14 cellular contexts compared by ENCODE assay signal in genomic region chr6:1635305-1636010, GRCh38. TPM values are rescaled to one million over a fixed set of nuclear protein-coding genes. Genes with fewer than 3 reads are reported as not detected.
DNase-seq lines count a peak whose midpoint lies in the region; ATAC-seq, FAIRE-seq and TF ChIP-seq lines count a peak whose summit lies in the region.
"Had no signal": no experiment of that assay in that cellular context is flagged by ENCODE, and none has a peak within 500 bp of the region (broad histone marks: within the 10 kb centered on the region; RNA-seq: fewer than 3 reads in every experiment).

No MANE protein-coding gene starts in this region.

- H2BK20ac ChIP-seq in IMR-90 (ENCODE audit: low read depth, low read length): no peak overlapping the region

- DNase-seq in IMR-90 (no peak), dermis blood vessel endothelial cell (peak; percentile 75), HepG2 (ENCODE audit: low spot score) (no peak), sciatic nerve (ENCODE audit: low spot score) (no peak), SIG-M5 (lab: John Stamatoyannopoulos, UW) (no peak)
- DNase-seq in activated effector memory CD4-positive, alpha-beta T cell treated with Interleukin-2 at 50 U/mL for 16 hours: no peak
- DNase-seq: ACHN; CD8-positive, alpha-beta memory T cell; GF-D8; NCI-H1092 treated with DMSO at 0.1 percent for 48 hours; NCI-H1694 had no signal

- in situ Hi-C loops in IMR-90 (cut with MboI; ENCODE audit: low sequenced_read_pairs) (no loop called here), HepG2 (cut with HindIII; ENCODE audit: extremely low pct_ligation_motif_present, low pct_unique_long_range_greater_than_20kb) (no loop called here)

- H4K20me1 ChIP-seq in IMR-90 (ENCODE audit: insufficient read depth, low read length): no peaks in the 10 kb centered on the region
- H4K20me1 ChIP-seq in HepG2 (ENCODE audit: insufficient read depth, low read length): no peaks in the 10 kb centered on the region; the same call in 1 of the 2 replicates

- no TSS peak for BruUV-seq in IMR-90 (replicated peaks; lab: Mats Ljungman, UMichigan)
- no TSS peak for BruUV-seq in HepG2 (replicated peaks; lab: Mats Ljungman, UMichigan)

- dilution Hi-C loops in IMR-90 (cut with HindIII; ENCODE audit: low sequenced_read_pairs, unreplicated experiment): no loop called here

- H3K18ac ChIP-seq in IMR-90 (ENCODE audit: low read depth, low read length): no peak overlapping the region

- H3K14ac ChIP-seq in IMR-90 (replicated peaks; ENCODE audit: low read depth, low read length): no peak overlapping the region

- no peak overlapping the region for H2BK5ac ChIP-seq in IMR-90 (ENCODE audit: low read depth, low read length, poor library complexity, severe bottlenecking)

- H4K5ac ChIP-seq in IMR-90 (ENCODE audit: low read depth, low read length): no peak overlapping the region

- intact Hi-C loops in IMR-90 (cut with micrococcal nuclease): no loop called here
- intact Hi-C loops in HepG2 (cut with micrococcal nuclease; ENCODE audit: unreplicated experiment): no loop called here
- intact Hi-C loops in sciatic nerve (cut with DNase I): no loop called here

- H3K56ac ChIP-seq in IMR-90 (ENCODE audit: extremely low read depth, insufficient read depth, low read length): no peak overlapping the region

- H3K9ac ChIP-seq in IMR-90 (ENCODE audit: low read depth, low read length) (no peak overlapping the region), HepG2 (ENCODE audit: insufficient read depth, low read depth, low read length) (no peak overlapping the region)
- H3K9ac ChIP-seq: KMS-11 had no signal

- peak overlapping the region; percentile 22; the same call in 1 of the 2 replicates for H3K4ac ChIP-seq in IMR-90 (ENCODE audit: low read depth, low read length)

- H3K36me3 ChIP-seq in IMR-90 (ENCODE audit: control insufficient read depth, insufficient read depth, low read length) (no peaks in the 10 kb centered on the region), HepG2 (replicated peaks in 1 of 2; ENCODE audit: control insufficient read depth in 1 of 2, insufficient read depth in 2 of 2, low read length in 2 of 2) (peaks cover 3 to 37% of the 10 kb centered on the region in 2 experiments; a peak in 4 of 5 replicates)

- H3K9me1 ChIP-seq in IMR-90 (ENCODE audit: insufficient read depth, low read length): no peaks in the 10 kb centered on the region; the same call in 1 of the 2 replicates

- H3K9me3 ChIP-seq in IMR-90 (ENCODE audit: control insufficient read depth, insufficient read depth, low read length) (no peaks in the 10 kb centered on the region), HepG2 (ENCODE audit: low read length) (no peaks in the 10 kb centered on the region)

- no peak overlapping the region for H4K91ac ChIP-seq in IMR-90 (ENCODE audit: insufficient read depth, low read depth, low read length)

- TF ChIP-seq POLR2A in IMR-90 (IDR thresholded peaks at IDR 0.05; ENCODE audit: low read depth, low read length) (no peak), HepG2 (IDR thresholded peaks at IDR 0.05; ENCODE audit: insufficient read depth in 1 of 2, low read depth in 2 of 2, low read length in 2 of 2) (no peak)

- H2BK120ac ChIP-seq in IMR-90 (ENCODE audit: low read depth, low read length): no peak overlapping the region

- 55% methylated on average over 15 of the region's 23 CpGs; no CpG with 5 or more reads in 1 of the 2 experiments for WGBS in IMR-90 (ENCODE audit: extremely low coverage in 2 of 2, insufficient read length in 1 of 2), 2 experiments
- 93% methylated on average over 23 of the region's 23 CpGs for WGBS in HepG2 (ENCODE audit: low lambda C conversion rate)

- peak overlapping the region in 1 of 2 experiments; percentile 2; a peak in 1 of 4 replicates for H4K8ac ChIP-seq in IMR-90 (ENCODE audit: low read depth in 2 of 2, low read length in 2 of 2)

- no peak overlapping the region for H2AK5ac ChIP-seq in IMR-90 (ENCODE audit: low read depth, low read length)

- CTCF ChIA-PET in IMR-90 (lab: Yijun Ruan, JAX) (interaction anchor here (0.7 to 1.1 kb wide), 2 partner anchors 9 to 16 kb away, joined by 3 read pairs; no protein-coding TSS in a partner anchor), HepG2 (lab: Yijun Ruan, JAX; ENCODE audit: low intra/inter-chr PET ratio, low total read pairs) (no interaction called here)

- FAIRE-seq in HepG2 (lab: Jason Lieb, UNC): no peak

- TF ChIP-seq CTCF in IMR-90 (conservative IDR thresholded peaks at IDR 0.05; ENCODE audit: low read depth, low read length): no peak
- TF ChIP-seq CTCF in HepG2 (CRISPR knock-in tag; IDR thresholded peaks at IDR 0.05): no peak

- no peak overlapping the region for H2AFZ ChIP-seq in IMR-90 (replicated peaks; ENCODE audit: low read length, poor library complexity)
- no peak overlapping the region for H2AFZ ChIP-seq in HepG2 (ENCODE audit: low read length)
- H2AFZ ChIP-seq: GM23338 had no signal

- H3K23ac ChIP-seq in IMR-90 (ENCODE audit: low read depth, low read length): no peak overlapping the region

- no peak for ATAC-seq in IMR-90 (ENCODE audit: low read depth)
- no peak for ATAC-seq in HepG2
- peak; percentile 18 for ATAC-seq in sciatic nerve
- no peak for ATAC-seq in GM21515 (IDR thresholded peaks at IDR 0.05; ENCODE audit: unreplicated experiment)
- ATAC-seq: GM23338 had no signal

- H3K79me1 ChIP-seq in IMR-90 (ENCODE audit: low read depth in 1 of 2, low read length in 2 of 2): no peaks in the 10 kb centered on the region

- H3K4me3 ChIP-seq in IMR-90 (ENCODE audit: insufficient read depth, low read depth, low read length) (no peak overlapping the region), HepG2 (replicated peaks in 1 of 3; ENCODE audit: insufficient read depth in 1 of 3, low read depth in 2 of 3, low read length in 3 of 3) (no peak overlapping the region)
- H3K4me3 ChIP-seq: GM23338 had no signal

- POLR2A ChIA-PET in IMR-90 (lab: Charles Lee; ENCODE audit: unreplicated experiment) (no interaction called here), HepG2 (lab: Yijun Ruan, JAX) (no interaction called here)

- H3K4me1 ChIP-seq in IMR-90 (ENCODE audit: control insufficient read depth, insufficient read depth, low read length) (peaks cover 15% of the 10 kb centered on the region), HepG2 (ENCODE audit: insufficient read depth, low read length) (no peaks in the 10 kb centered on the region)

- H3K27me3 ChIP-seq in IMR-90 (ENCODE audit: control insufficient read depth, insufficient read depth, low read length) (no peaks in the 10 kb centered on the region), HepG2 (ENCODE audit: control insufficient read depth in 1 of 2, insufficient read depth in 2 of 2, low read length in 2 of 2) (no peaks in the 10 kb centered on the region)

- no peak for TF ChIP-seq EP300 in HepG2 (IDR thresholded peaks at IDR 0.05; ENCODE audit: low read depth in 2 of 2, low read length in 2 of 2)
- TF ChIP-seq EP300 in HepG2 (CRISPR knock-in tag; IDR thresholded peaks at IDR 0.05; ENCODE audit: borderline replicate concordance): no peak

- TF ChIP-seq RAD21 in IMR-90 (IDR thresholded peaks at IDR 0.05; ENCODE audit: low read length) (no peak), HepG2 (CRISPR knock-in tag; IDR thresholded peaks at IDR 0.05) (no peak)

- no peak overlapping the region for H3K4me2 ChIP-seq in IMR-90 (ENCODE audit: low read depth, low read length)
- H3K4me2 ChIP-seq in HepG2 (ENCODE audit: low read depth, low read length): no peak overlapping the region
- H3K4me2 ChIP-seq: GM23338, KMS-11 had no signal

- no peaks in the 10 kb centered on the region for H3K79me2 ChIP-seq in HepG2 (ENCODE audit: insufficient read depth, low read length)

- H2BK15ac ChIP-seq in IMR-90 (ENCODE audit: low read depth, low read length): no peak overlapping the region

- H2AK9ac ChIP-seq in IMR-90 (replicated peaks; ENCODE audit: low read depth, low read length, poor library complexity): no peak overlapping the region

- H3K27ac ChIP-seq in IMR-90 (ENCODE audit: insufficient read depth, low read length) (no peak overlapping the region), HepG2 (ENCODE audit: extremely low read length, insufficient read depth, low read length) (no peak overlapping the region)
- H3K27ac ChIP-seq: KMS-11 had no signal

TF ChIP-seq in IMR-90, 13 proteins besides CTCF, POLR2A, EP300 and RAD21 (continues in another document):
- TF ChIP-seq RFX5 (IDR thresholded peaks at IDR 0.05; ENCODE audit: low read depth, low read length) (no peak), MAZ (IDR thresholded peaks at IDR 0.05; ENCODE audit: borderline replicate concordance, low read depth, low read length) (no peak)

TF ChIP-seq in HepG2, 621 proteins besides CTCF, POLR2A, EP300 and RAD21:
- TF ChIP-seq ZNF652 (CRISPR knock-in tag; IDR thresholded peaks at IDR 0.05; ENCODE audit: borderline replicate concordance, low read depth): peak; percentile 69; the same call in 1 of the 2 replicates
- TF ChIP-seq TOE1 (CRISPR knock-in tag; IDR thresholded peaks at IDR 0.05): no peak
TF ChIP-seq in HepG2: peak in this region for 1.

RNA-seq across cellular contexts. Expression of gene FOXC1, which starts 25.7 kb away (rescaled TPM):
- total RNA-seq in IMR-90 (2012; rRNA removed): 1.3 and 1.9 TPM in 2 replicates
- polyA plus RNA-seq in IMR-90 (2012; rRNA removed): 4.0 and 4.7 TPM in 2 replicates
- 3.4 and 6.3 TPM in 2 replicates for polyA plus RNA-seq in IMR-90 (2012; cell fraction: cytosol; rRNA removed)
- 6.5 and 7.2 TPM in 2 replicates for polyA plus RNA-seq in IMR-90 (2012; cell fraction: nucleus; rRNA removed; ENCODE audit: low replicate concordance)
- 8.3 and 12.1 TPM in 2 replicates for total RNA-seq in dermis blood vessel endothelial cell
- 0.46 and 0.55 TPM in 2 replicates for total RNA-seq in HepG2 (2016; rRNA removed; fragmentation: Illumina TruSeq; extraction: Trizol)
- total RNA-seq in HepG2 (2016; cell fraction: cytosol; rRNA removed; fragmentation: Illumina TruSeq; extraction: Trizol; ENCODE audit: low read depth): 0.09 TPM in 1 of 2 replicates, not detected in the other
- 0.42 and 0.50 TPM in 2 replicates for total RNA-seq in HepG2 (2016; cell fraction: insoluble cytoplasmic fraction; rRNA removed; fragmentation: Illumina TruSeq; extraction: Trizol)
- total RNA-seq in HepG2 (2016; cell fraction: membrane; rRNA removed; fragmentation: Illumina TruSeq; extraction: Trizol): 0.28 and 0.31 TPM in 2 replicates
- total RNA-seq in HepG2 (2016; cell fraction: nucleus; rRNA removed; fragmentation: Illumina TruSeq; extraction: Trizol): 0.47 and 0.50 TPM in 2 replicates
- 0.37 and 0.44 TPM in 2 replicates for polyA plus RNA-seq in HepG2 (2011; rRNA removed)
- 0.19 and 0.23 TPM in 2 replicates for polyA plus RNA-seq in HepG2 (2011; cell fraction: cytosol; rRNA removed)
- 0.23 and 0.27 TPM in 2 replicates for polyA plus RNA-seq in HepG2 (2011; cell fraction: nucleus; rRNA removed)
- 0.30 and 0.53 TPM in 2 replicates for polyA plus RNA-seq in HepG2 (2012)
- polyA plus RNA-seq in HepG2 (2016; cell fraction: cytosol; fragmentation: Illumina TruSeq; extraction: Trizol; ENCODE audit: low read depth): 0.05 and 0.09 TPM in 2 replicates
- 0.89 and 1.2 TPM in 2 replicates for polyA plus RNA-seq in HepG2 (2016; cell fraction: insoluble cytoplasmic fraction; fragmentation: Illumina TruSeq; extraction: Trizol; ENCODE audit: low read depth)
- 0.26 and 0.35 TPM in 2 replicates for polyA plus RNA-seq in HepG2 (2016; cell fraction: membrane; fragmentation: Illumina TruSeq; extraction: Trizol; ENCODE audit: low read depth)
- 0.72 and 0.95 TPM in 2 replicates for polyA plus RNA-seq in HepG2 (2016; cell fraction: nucleus; fragmentation: Illumina TruSeq; extraction: Trizol; ENCODE audit: insufficient read depth, low read depth)
- polyA minus RNA-seq in HepG2 (2011; rRNA and poly(A)+ RNA removed; ENCODE audit: low replicate concordance): 0.30 and 18.3 TPM in 2 replicates
- polyA minus RNA-seq in HepG2 (2011; cell fraction: cytosol; rRNA and poly(A)+ RNA removed): 0.30 and 0.97 TPM in 2 replicates
- polyA minus RNA-seq in HepG2 (2011; cell fraction: nucleus; rRNA and poly(A)+ RNA removed): 0.25 and 0.52 TPM in 2 replicates
- total RNA-seq in sciatic nerve: 61.8 TPM
- total RNA-seq: CD8-positive, alpha-beta memory T cell had no signal
- polyA plus RNA-seq: CD8-positive, alpha-beta memory T cell had no signal
